In genomic region chr21:45026833-45027232, GRCh38 we compare ENCODE assay signal across 2 cellular contexts.
TF ChIP-seq lines count a peak whose summit lies in the region.

No MANE protein-coding gene starts in this region.

TF ChIP-seq in IMR-90, 13 proteins besides CTCF, POLR2A, EP300 and RAD21:
- TF ChIP-seq RFX5 (IDR thresholded peaks at IDR 0.05; ENCODE audit: low read depth, low read length) (no peak), NFE2L2 (IDR thresholded peaks at IDR 0.05; ENCODE audit: low read depth, low read length) (no peak), USF2 (IDR thresholded peaks at IDR 0.05; ENCODE audit: low read depth, low read length) (no peak), MAZ (IDR thresholded peaks at IDR 0.05; ENCODE audit: borderline replicate concordance, low read depth, low read length) (no peak), MAFK (IDR thresholded peaks at IDR 0.05; ENCODE audit: low read depth, low read length) (no peak), FOS (IDR thresholded peaks at IDR 0.05; ENCODE audit: low read depth, low read length) (no peak), CHD1 (IDR thresholded peaks at IDR 0.05; ENCODE audit: low read depth, low read length) (no peak), RCOR1 (IDR thresholded peaks at IDR 0.05; ENCODE audit: insufficient replicate concordance, low read length) (no peak), CEBPB (IDR thresholded peaks at IDR 0.05; ENCODE audit: low read depth, low read length) (no peak), BHLHE40 (IDR thresholded peaks at IDR 0.05; ENCODE audit: low read depth, low read length) (no peak), SMC3 (IDR thresholded peaks at IDR 0.05; ENCODE audit: low read depth, low read length) (no peak), ELK1 (IDR thresholded peaks at IDR 0.05; ENCODE audit: borderline replicate concordance, low read depth, low read length) (no peak), MXI1 (IDR thresholded peaks at IDR 0.05; ENCODE audit: borderline replicate concordance, low read depth, low read length) (no peak)

TF ChIP-seq in H1, 55 proteins besides CTCF, POLR2A, EP300 and RAD21:
- no peak for TF ChIP-seq MAFK (IDR thresholded peaks at IDR 0.05; ENCODE audit: low read depth, low read length)
- TF ChIP-seq CREB1 (IDR thresholded peaks at IDR 0.05), result no peak
- TF ChIP-seq KDM1A (IDR thresholded peaks at IDR 0.05; ENCODE audit: borderline replicate concordance, low read length), result no peak
- no peak for TF ChIP-seq HDAC2 (IDR thresholded peaks at IDR 0.05; ENCODE audit: borderline replicate concordance in 1 of 2, low read depth in 2 of 2, low read length in 2 of 2)
- TF ChIP-seq BACH1 (IDR thresholded peaks at IDR 0.05; ENCODE audit: low read length), result no peak
- no peak for TF ChIP-seq JUN (IDR thresholded peaks at IDR 0.05; ENCODE audit: low read depth, low read length)
- no peak for TF ChIP-seq CHD2 (IDR thresholded peaks at IDR 0.05; ENCODE audit: low read length)
- TF ChIP-seq CBX5 (IDR thresholded peaks at IDR 0.05; ENCODE audit: low read depth, low read length), result no peak
- TF ChIP-seq MAX (IDR thresholded peaks at IDR 0.05), result no peak
- no peak for TF ChIP-seq RXRA (IDR thresholded peaks at IDR 0.05; ENCODE audit: insufficient read depth, low read depth, low read length)
- no peak for TF ChIP-seq TBP (IDR thresholded peaks at IDR 0.05; ENCODE audit: low read depth, low read length)
- no peak for TF ChIP-seq CHD1 (IDR thresholded peaks at IDR 0.05; ENCODE audit: low read depth, low read length)
- TF ChIP-seq SP2 (IDR thresholded peaks at IDR 0.05; ENCODE audit: low read length), result no peak
- TF ChIP-seq KDM4A (IDR thresholded peaks at IDR 0.05; ENCODE audit: low read depth, low read length, severe bottlenecking), result no peak
- no peak for TF ChIP-seq TCF12 (IDR thresholded peaks at IDR 0.05; ENCODE audit: low read depth, low read length)
- TF ChIP-seq YY1 (IDR thresholded peaks at IDR 0.05; ENCODE audit: low read depth, low read length), result no peak
- TF ChIP-seq SIN3A (conservative IDR thresholded peaks at IDR 0.05 in 1 of 2, IDR thresholded peaks at IDR 0.05 in 1 of 2; ENCODE audit: low read depth in 1 of 2, low read length in 2 of 2), result no peak
- no peak for TF ChIP-seq ATF2 (IDR thresholded peaks at IDR 0.05; ENCODE audit: low read length)
- no peak for TF ChIP-seq JUND (IDR thresholded peaks at IDR 0.05; ENCODE audit: low read length)
- no peak for TF ChIP-seq TAF1 (IDR thresholded peaks at IDR 0.05; ENCODE audit: low read depth, low read length)
